ENCODE assay signal across 1 cellular context in genomic region chr7:157404845-157405481, GRCh38.
TF ChIP-seq lines count a peak whose summit lies in the region.

No MANE protein-coding gene starts in this region.

TF ChIP-seq in K562, 482 proteins besides CTCF, POLR2A, EP300 and RAD21 (continued from another document and continues in another):
- peak; percentile 67 to 98; a peak in 3 of 4 replicates for TF ChIP-seq RCOR1 (IDR thresholded peaks at IDR 0.05; ENCODE audit: borderline replicate concordance in 1 of 2, low read depth in 2 of 2, low read length in 2 of 2)
- TF ChIP-seq ZNF175 (CRISPR knock-in tag; IDR thresholded peaks at IDR 0.05; ENCODE audit: low read depth), result no peak
- TF ChIP-seq SMAD4 (CRISPR knock-in tag; conservative IDR thresholded peaks at IDR 0.05), result peak; percentile 85
- no peak for TF ChIP-seq NFRKB (IDR thresholded peaks at IDR 0.05; ENCODE audit: low read depth)
- TF ChIP-seq TCF7L2 (IDR thresholded peaks at IDR 0.05; ENCODE audit: low read depth, low read length), result no peak
- 0 out of 2 replicates have a peak, but pooled peaks have one; percentile 35 for TF ChIP-seq TEAD2 (tag; IDR thresholded peaks at IDR 0.05)
- no peak for TF ChIP-seq ZBTB49 (CRISPR knock-in tag; IDR thresholded peaks at IDR 0.05; ENCODE audit: borderline replicate concordance)
- TF ChIP-seq TARDBP (IDR thresholded peaks at IDR 0.05), result no peak; the same call in 1 of the 2 replicates
- TF ChIP-seq SIX5 (IDR thresholded peaks at IDR 0.05; ENCODE audit: borderline replicate concordance in 1 of 2, insufficient read depth in 1 of 2, low read depth in 1 of 2, low read length in 2 of 2), result no peak
- peak; percentile 73; the same call in 1 of the 2 replicates for TF ChIP-seq OTX1 (CRISPR knock-in tag; IDR thresholded peaks at IDR 0.05)
- TF ChIP-seq BCLAF1 (IDR thresholded peaks at IDR 0.05; ENCODE audit: borderline replicate concordance in 1 of 2, control insufficient read depth in 1 of 2, low read depth in 2 of 2, low read length in 1 of 2), result 0 out of 4 replicates have a peak, but pooled peaks of 1 of the 2 experiments have one; percentile 29
- TF ChIP-seq NCOA6 (IDR thresholded peaks at IDR 0.05), result no peak
- no peak for TF ChIP-seq FIP1L1 (IDR thresholded peaks at IDR 0.05; ENCODE audit: low read depth, low read length, poor library complexity, severe bottlenecking)
- TF ChIP-seq RBM22 (IDR thresholded peaks at IDR 0.05; ENCODE audit: low read depth, low read length, poor library complexity, severe bottlenecking), result no peak
- no peak for TF ChIP-seq TFAM (CRISPR knock-in tag; conservative IDR thresholded peaks at IDR 0.05)
- TF ChIP-seq ZNF143 (CRISPR knock-in tag; IDR thresholded peaks at IDR 0.05), result no peak
- no peak; the same call in 1 of the 2 replicates for TF ChIP-seq HBP1 (CRISPR knock-in tag; IDR thresholded peaks at IDR 0.05)
- TF ChIP-seq, protein P1, sequence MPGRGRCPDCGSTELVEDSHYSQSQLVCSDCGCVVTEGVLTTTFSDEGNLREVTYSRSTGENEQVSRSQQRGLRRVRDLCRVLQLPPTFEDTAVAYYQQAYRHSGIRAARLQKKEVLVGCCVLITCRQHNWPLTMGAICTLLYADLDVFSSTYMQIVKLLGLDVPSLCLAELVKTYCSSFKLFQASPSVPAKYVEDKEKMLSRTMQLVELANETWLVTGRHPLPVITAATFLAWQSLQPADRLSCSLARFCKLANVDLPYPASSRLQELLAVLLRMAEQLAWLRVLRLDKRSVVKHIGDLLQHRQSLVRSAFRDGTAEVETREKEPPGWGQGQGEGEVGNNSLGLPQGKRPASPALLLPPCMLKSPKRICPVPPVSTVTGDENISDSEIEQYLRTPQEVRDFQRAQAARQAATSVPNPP (IDR thresholded peaks at IDR 0.05; ENCODE audit: borderline replicate concordance, insufficient read depth, insufficient read length), result no peak
- TF ChIP-seq, protein P2, sequence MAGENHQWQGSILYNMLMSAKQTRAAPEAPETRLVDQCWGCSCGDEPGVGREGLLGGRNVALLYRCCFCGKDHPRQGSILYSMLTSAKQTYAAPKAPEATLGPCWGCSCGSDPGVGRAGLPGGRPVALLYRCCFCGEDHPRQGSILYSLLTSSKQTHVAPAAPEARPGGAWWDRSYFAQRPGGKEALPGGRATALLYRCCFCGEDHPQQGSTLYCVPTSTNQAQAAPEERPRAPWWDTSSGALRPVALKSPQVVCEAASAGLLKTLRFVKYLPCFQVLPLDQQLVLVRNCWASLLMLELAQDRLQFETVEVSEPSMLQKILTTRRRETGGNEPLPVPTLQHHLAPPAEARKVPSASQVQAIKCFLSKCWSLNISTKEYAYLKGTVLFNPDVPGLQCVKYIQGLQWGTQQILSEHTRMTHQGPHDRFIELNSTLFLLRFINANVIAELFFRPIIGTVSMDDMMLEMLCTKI (IDR thresholded peaks at IDR 0.05; ENCODE audit: partially characterized antibody), result no peak
- TF ChIP-seq BRF1 (IDR thresholded peaks at IDR 0.05; ENCODE audit: borderline replicate concordance, extremely low read depth, insufficient read length), result no peak
- TF ChIP-seq KDM5B (IDR thresholded peaks at IDR 0.05; ENCODE audit: insufficient replicate concordance, low read depth, low read length), result peak; percentile 28
- peak in 1 of 2 experiments; percentile 86 for TF ChIP-seq AFF1 (IDR thresholded peaks at IDR 0.05; ENCODE audit: low read depth in 1 of 2, partially characterized antibody in 2 of 2)
- TF ChIP-seq, protein P3, sequence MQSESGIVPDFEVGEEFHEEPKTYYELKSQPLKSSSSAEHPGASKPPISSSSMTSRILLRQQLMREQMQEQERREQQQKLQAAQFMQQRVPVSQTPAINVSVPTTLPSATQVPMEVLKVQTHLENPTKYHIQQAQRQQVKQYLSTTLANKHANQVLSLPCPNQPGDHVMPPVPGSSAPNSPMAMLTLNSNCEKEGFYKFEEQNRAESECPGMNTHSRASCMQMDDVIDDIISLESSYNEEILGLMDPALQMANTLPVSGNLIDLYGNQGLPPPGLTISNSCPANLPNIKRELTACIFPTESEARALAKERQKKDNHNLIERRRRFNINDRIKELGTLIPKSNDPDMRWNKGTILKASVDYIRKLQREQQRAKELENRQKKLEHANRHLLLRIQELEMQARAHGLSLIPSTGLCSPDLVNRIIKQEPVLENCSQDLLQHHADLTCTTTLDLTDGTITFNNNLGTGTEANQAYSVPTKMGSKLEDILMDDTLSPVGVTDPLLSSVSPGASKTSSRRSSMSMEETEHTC (IDR thresholded peaks at IDR 0.05), result peak; percentile 83; the same call in 1 of the 2 replicates
- TF ChIP-seq ETV1 (tag; conservative IDR thresholded peaks at IDR 0.05; ENCODE audit: low read depth), result peak; percentile 42; the same call in 1 of the 2 replicates
- TF ChIP-seq FOXJ2 (tag; IDR thresholded peaks at IDR 0.05), result no peak
- peak; percentile 65 to 79; a peak in 3 of 4 replicates for TF ChIP-seq KDM1A (IDR thresholded peaks at IDR 0.05)
- TF ChIP-seq PHF8 (IDR thresholded peaks at IDR 0.05; ENCODE audit: borderline replicate concordance, low read length), result no peak
- no peak for TF ChIP-seq REST (CRISPR knock-in tag; IDR thresholded peaks at IDR 0.05; ENCODE audit: low read depth)
- no peak for TF ChIP-seq XRCC3 (IDR thresholded peaks at IDR 0.05)
- TF ChIP-seq, protein P4, sequence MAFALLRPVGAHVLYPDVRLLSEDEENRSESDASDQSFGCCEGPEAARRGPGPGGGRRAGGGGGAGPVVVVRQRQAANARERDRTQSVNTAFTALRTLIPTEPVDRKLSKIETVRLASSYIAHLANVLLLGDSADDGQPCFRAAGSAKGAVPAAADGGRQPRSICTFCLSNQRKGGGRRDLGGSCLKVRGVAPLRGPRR (CRISPR knock-in tag; IDR thresholded peaks at IDR 0.05), result no peak
- TF ChIP-seq FOXA3 (CRISPR knock-in tag; conservative IDR thresholded peaks at IDR 0.05 in 1 of 2, IDR thresholded peaks at IDR 0.05 in 1 of 2), result no peak
- no peak for TF ChIP-seq ZSCAN29 (IDR thresholded peaks at IDR 0.05)
- peak; percentile 79 for TF ChIP-seq DMBX1 (CRISPR knock-in tag; IDR thresholded peaks at IDR 0.05; ENCODE audit: borderline replicate concordance)
